ENCODE assay signal across 14 cellular contexts in genomic region chr2:191333911-191334357, GRCh38.
A peak's percentile ranks its signal among the peaks of the same experiment; 100 is the strongest.
DNase-seq lines count a peak whose midpoint lies in the region; ATAC-seq and TF ChIP-seq lines count a peak whose summit lies in the region.
"Had no signal": no experiment of that assay in that cellular context is flagged by ENCODE, and none has a peak within 500 bp of the region (broad histone marks: within the 10 kb centered on the region; RNA-seq: fewer than 3 reads in every experiment).

No MANE protein-coding gene starts in this region.

- WGBS in endodermal cell (ENCODE audit: insufficient coverage in 1 of 2, insufficient read length in 1 of 2), 2 experiments: 89 to 98% methylated on average over 4 to 6 of the region's 6 CpGs

- H3K27me3 Mint-ChIP-seq in glutamatergic neuron (ENCODE audit: unreplicated experiment): no peaks in the 10 kb centered on the region
- no peaks in the 10 kb centered on the region for H3K27me3 Mint-ChIP-seq in endodermal cell (ENCODE audit: insufficient read depth)

- H3K4me3 ChIP-seq in endodermal cell (ENCODE audit: low read length): no peak overlapping the region
- H3K4me3 ChIP-seq: sigmoid colon had no signal

- H3K4me1 ChIP-seq in endodermal cell (ENCODE audit: control insufficient read depth, insufficient read depth, low read length): no peaks in the 10 kb centered on the region
- H3K4me1 ChIP-seq: sigmoid colon had no signal

- no peaks in the 10 kb centered on the region for H3K36me3 Mint-ChIP-seq in glutamatergic neuron (ENCODE audit: unreplicated experiment)
- peaks cover 53% of the 10 kb centered on the region for H3K36me3 Mint-ChIP-seq in endodermal cell (ENCODE audit: low read depth)

- intact Hi-C loops in left ventricle myocardium superior (cut with micrococcal nuclease): no loop called here
- intact Hi-C loops in cardiac septum (cut with DNase I): no loop called here

- peak overlapping the region; percentile 62 for H3K27ac Mint-ChIP-seq in glutamatergic neuron (ENCODE audit: unreplicated experiment)
- H3K27ac Mint-ChIP-seq in endodermal cell: no peak overlapping the region

- TF ChIP-seq CTCF in glutamatergic neuron (IDR thresholded peaks at IDR 0.05; ENCODE audit: partially characterized antibody, unreplicated experiment): no peak
- no peak for TF ChIP-seq CTCF in endodermal cell (conservative IDR thresholded peaks at IDR 0.05)

- H3K4me3 Mint-ChIP-seq in glutamatergic neuron (ENCODE audit: unreplicated experiment) (no peak overlapping the region), endodermal cell (no peak overlapping the region)

- no peak overlapping the region for H3K9ac ChIP-seq in endodermal cell (ENCODE audit: extremely low read depth, low read length, poor library complexity, severe bottlenecking)

- peaks cover 10% of the 10 kb centered on the region for H3K4me1 Mint-ChIP-seq in glutamatergic neuron (ENCODE audit: low read depth, unreplicated experiment)
- peaks cover 7% of the 10 kb centered on the region for H3K4me1 Mint-ChIP-seq in endodermal cell

- H3K9me3 Mint-ChIP-seq in glutamatergic neuron (ENCODE audit: unreplicated experiment): no peaks in the 10 kb centered on the region
- no peaks in the 10 kb centered on the region for H3K9me3 Mint-ChIP-seq in endodermal cell

- ATAC-seq in left ventricle myocardium superior (peak; percentile 63), GM18867 (IDR thresholded peaks at IDR 0.05; ENCODE audit: unreplicated experiment) (no peak)

- H3K9me3 ChIP-seq in endodermal cell (ENCODE audit: control insufficient read depth, low read length): no peaks in the 10 kb centered on the region
- H3K9me3 ChIP-seq: BE2C, sigmoid colon had no signal

- DNase-seq in left ventricle myocardium superior (no peak), cardiac septum (ENCODE audit: low spot score) (no peak), amniotic epithelial cell (ENCODE audit: low read depth) (peak; percentile 75), glutamatergic neuron (no peak), endodermal cell (no peak), HK-2 (ENCODE audit: unreplicated experiment) (no peak), cerebellum (ENCODE audit: low spot score) (no peak)
- DNase-seq: amygdala, BE2C, foreskin melanocyte, GF-D8, SIG-M5, sigmoid colon had no signal

- H3K36me3 ChIP-seq in endodermal cell (ENCODE audit: control insufficient read depth, insufficient read depth, low read length): peaks cover 84% of the 10 kb centered on the region
- H3K36me3 ChIP-seq: sigmoid colon had no signal

- H3K27ac ChIP-seq in endodermal cell (ENCODE audit: low read depth, low read length): no peak overlapping the region
- H3K27ac ChIP-seq: sigmoid colon had no signal

- H3K27me3 ChIP-seq in endodermal cell (ENCODE audit: control insufficient read depth, insufficient read depth, low read length, poor library complexity, severe bottlenecking): no peaks in the 10 kb centered on the region
- H3K27me3 ChIP-seq: BE2C, sigmoid colon had no signal
